14 cellular contexts compared by ENCODE assay signal in the genomic region with DNA sequence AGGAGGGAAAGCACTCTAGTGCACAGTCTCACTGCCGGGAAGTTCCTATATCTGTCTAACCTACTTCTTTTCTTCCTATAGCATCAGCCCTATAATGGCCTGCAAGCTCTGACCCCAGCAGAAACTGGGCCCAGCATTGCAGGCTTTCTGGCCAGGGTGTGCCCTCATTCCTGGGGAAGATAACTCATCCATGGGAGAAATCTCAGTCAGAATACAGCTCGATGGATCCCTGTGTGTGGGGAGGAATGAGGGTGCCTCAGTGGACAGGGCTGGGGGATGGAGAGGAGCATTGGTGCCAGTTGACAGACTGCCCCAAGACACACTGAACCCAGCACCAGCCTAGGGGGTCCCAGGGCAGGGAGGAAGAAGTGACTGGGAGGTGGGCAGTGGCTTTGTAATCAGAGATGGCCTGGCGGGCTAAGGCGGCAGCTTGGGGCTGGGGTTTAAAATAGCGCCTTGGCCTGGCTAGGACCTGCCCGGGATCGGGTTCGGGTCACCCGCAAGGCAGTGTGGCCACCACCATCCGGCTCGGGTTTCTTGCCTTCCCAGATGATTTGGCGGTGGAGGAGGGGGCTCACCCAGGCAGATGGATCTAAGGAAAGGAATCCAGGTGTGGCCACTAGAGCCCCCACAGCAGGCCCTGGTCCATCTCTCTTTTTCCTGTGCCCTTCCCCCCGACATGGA. TPM values are rescaled to one million over a fixed set of nuclear protein-coding genes. Genes with fewer than 3 reads are reported as not detected.
A peak's percentile ranks its signal among the peaks of the same experiment; 100 is the strongest.
DNase-seq lines count a peak whose midpoint lies in the region; ATAC-seq, FAIRE-seq and TF ChIP-seq lines count a peak whose summit lies in the region.
"Had no signal": no experiment of that assay in that cellular context is flagged by ENCODE, and none has a peak within 500 bp of the region (broad histone marks: within the 10 kb centered on the region; RNA-seq: fewer than 3 reads in every experiment).

No MANE protein-coding gene starts in this region.

- peaks cover 19% of the 10 kb centered on the region for H3K4me1 Mint-ChIP-seq in activated naive CD4-positive, alpha-beta T cell treated with anti-CD3 and anti-CD28 coated beads for 36 hours (ENCODE audit: low read depth)

- no peak for ATAC-seq in HG03097 (IDR thresholded peaks at IDR 0.05; ENCODE audit: low FRiP score, unreplicated experiment)
- ATAC-seq: naive thymus-derived CD4-positive, alpha-beta T cell; upper lobe of right lung had no signal

- H3K4me3 Mint-ChIP-seq in activated naive CD4-positive, alpha-beta T cell treated with anti-CD3 and anti-CD28 coated beads for 36 hours: no peak overlapping the region

- FAIRE-seq in GM12891 (lab: Jason Lieb, UNC): no peak
- FAIRE-seq: islet of Langerhans had no signal

- TF ChIP-seq POLR2A in testis (IDR thresholded peaks at IDR 0.05) (no peak), GM12891 (IDR thresholded peaks at IDR 0.05; ENCODE audit: low read depth, low read length) (no peak)

- H3K4me3 ChIP-seq in adipocyte (ENCODE audit: low read length) (no peak overlapping the region), testis (no peak overlapping the region)
- H3K4me3 ChIP-seq: ascending aorta, smooth muscle cell, upper lobe of right lung had no signal

- peaks cover 61% of the 10 kb centered on the region for H3K4me1 ChIP-seq in adipocyte (ENCODE audit: control insufficient read depth, insufficient read depth, low read length)
- peaks cover 38% of the 10 kb centered on the region for H3K4me1 ChIP-seq in testis

- H3K27ac Mint-ChIP-seq in activated naive CD4-positive, alpha-beta T cell treated with anti-CD3 and anti-CD28 coated beads for 36 hours: no peak overlapping the region

- no peaks in the 10 kb centered on the region for H3K36me3 ChIP-seq in adipocyte (ENCODE audit: control insufficient read depth, insufficient read depth, low read length, severe bottlenecking)
- no peaks in the 10 kb centered on the region for H3K36me3 ChIP-seq in testis (ENCODE audit: low read depth, missing control alignments)
- H3K36me3 ChIP-seq: ascending aorta, upper lobe of right lung had no signal

- H3K27me3 ChIP-seq in adipocyte (replicated peaks; ENCODE audit: control insufficient read depth, insufficient read depth, low read length): no peaks in the 10 kb centered on the region
- H3K27me3 ChIP-seq in testis: no peaks in the 10 kb centered on the region
- H3K27me3 ChIP-seq: ascending aorta, upper lobe of right lung had no signal

- no peaks in the 10 kb centered on the region for H3K9me3 Mint-ChIP-seq in activated naive CD4-positive, alpha-beta T cell treated with anti-CD3 and anti-CD28 coated beads for 36 hours

- DNase-seq in activated naive CD4-positive, alpha-beta T cell treated with anti-CD3 and anti-CD28 coated beads for 36 hours: peak; percentile 3
- DNase-seq in activated naive CD4-positive, alpha-beta T cell treated with Interleukin-2 at 50 U/mL for 16 hours: no peak
- DNase-seq in adipocyte (ENCODE audit: low read depth): no peak
- peak; percentile 26 for DNase-seq in myocyte (ENCODE audit: low read depth)
- DNase-seq in testis: peak; percentile 10
- no peak for DNase-seq in GM12891 (ENCODE audit: insufficient read length, low spot score)
- DNase-seq in glomerular visceral epithelial cell (ENCODE audit: extremely low spot score): no peak
- DNase-seq: Right ventricle myocardium superior, upper lobe of right lung had no signal

- H3K27ac ChIP-seq in testis: no peak overlapping the region
- H3K27ac ChIP-seq: ascending aorta, upper lobe of right lung had no signal

- intact Hi-C loops in activated naive CD4-positive, alpha-beta T cell treated with anti-CD3 and anti-CD28 coated beads for 36 hours (cut with micrococcal nuclease): no loop called here
- intact Hi-C loops in testis (cut with DNase I; ENCODE audit: low total_unique reads): no loop called here

- peaks cover 4% of the 10 kb centered on the region for H3K27me3 Mint-ChIP-seq in activated naive CD4-positive, alpha-beta T cell treated with anti-CD3 and anti-CD28 coated beads for 36 hours (ENCODE audit: low read depth)

- TF ChIP-seq CTCF in testis (IDR thresholded peaks at IDR 0.05): no peak

- CTCF ChIA-PET in activated naive CD4-positive, alpha-beta T cell treated with anti-CD3 and anti-CD28 coated beads for 36 hours (lab: Charles Lee): no interaction called here

- no peaks in the 10 kb centered on the region for H3K36me3 Mint-ChIP-seq in activated naive CD4-positive, alpha-beta T cell treated with anti-CD3 and anti-CD28 coated beads for 36 hours (ENCODE audit: low read depth)

- H3K9me3 ChIP-seq in adipocyte (ENCODE audit: control insufficient read depth, low read length) (no peaks in the 10 kb centered on the region), testis (no peaks in the 10 kb centered on the region)
- H3K9me3 ChIP-seq: ascending aorta, upper lobe of right lung had no signal

- 89 to 91% methylated on average over 4 to 13 of the region's 13 CpGs for WGBS in testis, 2 donors

- H3K9ac ChIP-seq in adipocyte (ENCODE audit: low read length): peak overlapping the region; percentile 22

TF ChIP-seq in GM12891, 5 proteins besides CTCF, POLR2A, EP300 and RAD21:
- TF ChIP-seq POU2F2 (IDR thresholded peaks at IDR 0.05; ENCODE audit: low read depth, low read length) (no peak), SPI1 (IDR thresholded peaks at IDR 0.05; ENCODE audit: low read depth, low read length) (no peak), PAX5 (IDR thresholded peaks at IDR 0.05; ENCODE audit: insufficient read depth, low read length, severe bottlenecking) (no peak), TAF1 (IDR thresholded peaks at IDR 0.05; ENCODE audit: low read depth, low read length) (no peak), POLR2AphosphoS5 (IDR thresholded peaks at IDR 0.05; ENCODE audit: low read depth, low read length) (no peak)

RNA-seq across cellular contexts. Expression of a gene that starts 7.6 kb away (rescaled TPM):
- 1 to 10 TPM; 1.2 to 1.7 TPM for total RNA-seq in activated naive CD4-positive, alpha-beta T cell treated with anti-CD3 and anti-CD28 coated beads for 36 hours
- total RNA-seq in myocyte (246 and 253 TPM in 2 replicates), testis (10 to 100 TPM; 71.1 to 78.3 TPM)
- 186 TPM for polyA plus RNA-seq in myocyte (2012)
- polyA plus RNA-seq in testis (ENCODE audit: insufficient read depth, low read depth, low replicate concordance): 94.7 TPM
- polyA plus RNA-seq in GM12891 (2012; ENCODE audit: low read depth, missing spikeins): 29.4 TPM

Comparison
In these comparisons a context has a peak if more than half of its experiments do, and no peak if none do; other contexts are left out.
1. DNase-seq: peak in activated naive CD4-positive, alpha-beta T cell treated with anti-CD3 and anti-CD28 coated beads for 36 hours (single experiment), myocyte (single experiment) and testis (single experiment); none in activated naive CD4-positive, alpha-beta T cell treated with Interleukin-2 at 50 U/mL for 16 hours (single experiment), adipocyte (single experiment), GM12891 (single experiment) and glomerular visceral epithelial cell (single experiment).
2. RNA of a gene that starts 7.6 kb away (total RNA-seq): 246 to 253 TPM in myocyte and 71.1 to 78.3 TPM in testis; 1.2 to 1.7 TPM in activated naive CD4-positive, alpha-beta T cell treated with anti-CD3 and anti-CD28 coated beads for 36 hours; every median in the first group is over 10 times any median in the second.